In genomic region chr2:135985018-135985825, GRCh38 we compare ENCODE assay signal across 8 cellular contexts. TPM values are rescaled to one million over a fixed set of nuclear protein-coding genes. Genes with fewer than 3 reads are reported as not detected.
DNase-seq lines count a peak whose midpoint lies in the region; ATAC-seq and TF ChIP-seq lines count a peak whose summit lies in the region.

Gene DARS1, minus strand, starts transcription at chr2:135985626. Its CDS starts 158 bp downstream, at chr2:135985468.

- intact Hi-C loops in CD4-positive, alpha-beta T cell (cut with DNase I, micrococcal nuclease) = loop anchor here (2.0 to 5.0 kb wide), 5 partner anchors 24 to 392 kb away; partner anchors contain the start of genes CXCR4 (in 1 of the 2) and MCM6 (in 1 of the 2)
- intact Hi-C loops in dorsolateral prefrontal cortex (cut with DNase I) = loop anchor here in 1 of 2 donors (5.0 kb wide), 1 partner anchor 132 kb away; the partner anchor contains the start of gene CXCR4

- H3K27me3 Mint-ChIP-seq in CD4-positive, alpha-beta T cell = no peaks in the 10 kb centered on the region

- H3K4me3 ChIP-seq in dorsolateral prefrontal cortex (peak within 1 kb of the TSS; percentile 61 to 100 (median 96)), liver (ENCODE audit: low read depth in 1 of 3, low read length in 3 of 3) (peak within 1 kb of the TSS; percentile 80 to 90 (median 84))

- no peaks in the 10 kb centered on the region for H3K27me3 ChIP-seq in CD4-positive, alpha-beta T cell (ENCODE audit: control insufficient read depth, insufficient read depth, low read length)
- H3K27me3 ChIP-seq in dorsolateral prefrontal cortex (no peaks in the 10 kb centered on the region), liver (ENCODE audit: control insufficient read depth in 4 of 4, insufficient read depth in 4 of 4, low read length in 3 of 4) (no peaks in the 10 kb centered on the region)

- peak within 1 kb of the TSS; percentile 99 for H3K27ac Mint-ChIP-seq in CD4-positive, alpha-beta T cell

- peaks cover 40% of the 10 kb centered on the region for H3K36me3 Mint-ChIP-seq in CD4-positive, alpha-beta T cell (ENCODE audit: low read depth)

- H3K9ac ChIP-seq in liver (ENCODE audit: low read depth in 1 of 2, low read length in 2 of 2) = peak within 1 kb of the TSS; percentile 82 to 86

- H3K9me3 Mint-ChIP-seq in CD4-positive, alpha-beta T cell = no peaks in the 10 kb centered on the region

- peaks cover 2 to 7% (median 4%) of the 10 kb centered on the region in 4 donors for H3K36me3 ChIP-seq in liver (ENCODE audit: control insufficient read depth in 4 of 4, insufficient read depth in 3 of 4, low read depth in 1 of 4, low read length in 3 of 4)

- TF ChIP-seq CTCF in CD4-positive, alpha-beta T cell (IDR thresholded peaks at IDR 0.05) = no peak
- TF ChIP-seq CTCF in dorsolateral prefrontal cortex (IDR thresholded peaks at IDR 0.05 in 54 of 56, conservative IDR thresholded peaks at IDR 0.05 in 2 of 56; ENCODE audit: low read depth in 1 of 56, partially characterized antibody in 56 of 56) = peak in 5 of 56 donors; percentile 8 to 17 (median 13)
- TF ChIP-seq CTCF in liver (IDR thresholded peaks at IDR 0.05; ENCODE audit: low read depth, low read length, missing input control) = no peak

- peak; percentile 59 to 75 (median 66) for DNase-seq in CD4-positive, alpha-beta T cell
- DNase-seq in NCI-H774 (lab: John Stamatoyannopoulos, UW) = peak; percentile 92
- peak; percentile 86 to 89 for DNase-seq in activated CD4-positive, alpha-beta T cell treated with anti-CD3 and anti-CD28 coated beads, Interleukin-2, amount 50 U/mL, for 48 hours
- peak; percentile 62 to 92 (median 88) for DNase-seq in dorsolateral prefrontal cortex
- DNase-seq in stimulated activated CD4-positive, alpha-beta T cell treated with anti-CD3 and anti-CD28 coated beads, Interleukin-4, amount 100 ng/mL, for 1 hour = peak; percentile 79

- TF ChIP-seq RAD21 in liver (IDR thresholded peaks at IDR 0.05) = no peak

- peaks cover 50% of the 10 kb centered on the region for H3K4me1 Mint-ChIP-seq in CD4-positive, alpha-beta T cell (ENCODE audit: low read depth)

- peak within 1 kb of the TSS; percentile 95 for H3K27ac ChIP-seq in CD4-positive, alpha-beta T cell (ENCODE audit: low read depth, low read length)
- H3K27ac ChIP-seq in dorsolateral prefrontal cortex (peak within 1 kb of the TSS; percentile 35 to 98 (median 93)), liver (ENCODE audit: low read depth in 1 of 2, low read length in 2 of 2) (peak within 1 kb of the TSS; percentile 98 to 99)

- WGBS in liver = under 1% methylated on average over 64 of the region's 64 CpGs

- peaks cover 0 to 6% (median 3%) of the 10 kb centered on the region in 4 donors for H3K4me1 ChIP-seq in liver (ENCODE audit: control insufficient read depth in 4 of 4, insufficient read depth in 4 of 4, low read length in 3 of 4)

- peak; percentile 82 for ATAC-seq in CD4-positive, alpha-beta T cell (ENCODE audit: poor library complexity)
- peak; percentile 77 for ATAC-seq in GM19438 (IDR thresholded peaks at IDR 0.05; ENCODE audit: low read depth, unreplicated experiment)
- ATAC-seq in HG03571 (IDR thresholded peaks at IDR 0.05; ENCODE audit: unreplicated experiment) = peak; percentile 74

- peak within 1 kb of the TSS; percentile 99 for H3K4me3 Mint-ChIP-seq in CD4-positive, alpha-beta T cell

- POLR2A ChIA-PET in CD4-positive, alpha-beta T cell (lab: Charles Lee) = interaction anchor here (0.6 to 3.3 kb wide), 20 partner anchors 9 to 454 kb away, joined by 3 to 15 read pairs (median 4); partner anchors contain the start of genes MCM6, R3HDM1 and ZRANB3

- H3K9me3 ChIP-seq in CD4-positive, alpha-beta T cell (ENCODE audit: control insufficient read depth, low read length) = no peaks in the 10 kb centered on the region
- no peaks in the 10 kb centered on the region for H3K9me3 ChIP-seq in liver (ENCODE audit: control insufficient read depth in 4 of 4, low read length in 3 of 4)

- CTCF ChIA-PET in CD4-positive, alpha-beta T cell (lab: Charles Lee) = interaction anchor here (0.7 to 0.9 kb wide), 2 partner anchors 24 to 31 kb away, joined by 4 to 7 read pairs; no protein-coding TSS in a partner anchor

TF ChIP-seq in liver, 16 proteins besides CTCF, POLR2A, EP300 and RAD21:
- peak in 1 of 2 donors; percentile 31 for TF ChIP-seq HNF4A (conservative IDR thresholded peaks at IDR 0.05)
- peak; percentile 82 for TF ChIP-seq NR2F2 (IDR thresholded peaks at IDR 0.05)
- TF ChIP-seq MAX (IDR thresholded peaks at IDR 0.05) = peak; percentile 93
- peak; percentile 77 for TF ChIP-seq REST (IDR thresholded peaks at IDR 0.05)
- peak; percentile 67 for TF ChIP-seq SP1 (IDR thresholded peaks at IDR 0.05)
- peak; percentile 25 for TF ChIP-seq FOXA1 (IDR thresholded peaks at IDR 0.05)
- TF ChIP-seq YY1 (IDR thresholded peaks at IDR 0.05) = peak; percentile 74
- no peak for TF ChIP-seq FOXA2 (IDR thresholded peaks at IDR 0.05)
- TF ChIP-seq RXRA (IDR thresholded peaks at IDR 0.05) = peak; percentile 29 to 53
- no peak for TF ChIP-seq ATF3 (IDR thresholded peaks at IDR 0.05)
- peak in 1 of 2 donors; percentile 6 for TF ChIP-seq JUND (IDR thresholded peaks at IDR 0.05)
- peak in 1 of 2 donors; percentile 27 for TF ChIP-seq EGR1 (IDR thresholded peaks at IDR 0.05; ENCODE audit: low read depth in 2 of 2)
- peak; percentile 100 for TF ChIP-seq ZBTB33 (IDR thresholded peaks at IDR 0.05)
- peak; percentile 73 to 81 for TF ChIP-seq GABPA (IDR thresholded peaks at IDR 0.05 in 1 of 2, conservative IDR thresholded peaks at IDR 0.05 in 1 of 2)
- TF ChIP-seq TAF1 (conservative IDR thresholded peaks at IDR 0.05) = peak; percentile 66
- TF ChIP-seq HNF4G (IDR thresholded peaks at IDR 0.05) = no peak

RNA-seq across cellular contexts. Expression of gene DARS1, which starts in this region (rescaled TPM):
- total RNA-seq in CD4-positive, alpha-beta T cell = 10 to 100 TPM; 38.2 to 41.7 TPM
- total RNA-seq in dorsolateral prefrontal cortex (10 to 100 TPM; 30.3 to 79.7 (median 46.5) TPM), liver (10 to 100 TPM; 27.5 to 44.1 TPM)
- polyA plus RNA-seq in liver = 10 to 100 TPM; 25.0 to 37.7 TPM

Comparison
In these comparisons a context has a peak if more than half of its experiments do, and no peak if none do; other contexts are left out.
1. Peak in every context shown above with its lines: DNase-seq, ATAC-seq, H3K4me3 ChIP-seq and H3K27ac ChIP-seq.